8 cellular contexts compared by ENCODE assay signal in genomic region chr6:36769676-36770499, GRCh38.
DNase-seq lines count a peak whose midpoint lies in the region; ATAC-seq lines count a peak whose summit lies in the region.

No MANE protein-coding gene starts in this region.

- H3K9me3 Mint-ChIP-seq in activated T-cell treated with anti-CD3 and anti-CD28 coated beads, Interleukin-2, amount 50 U/mL, for 24 hours, result no peaks in the 10 kb centered on the region
- H3K9me3 Mint-ChIP-seq in stimulated activated naive CD8-positive, alpha-beta T cell treated with anti-CD3 and anti-CD28 coated beads, Interleukin-15, Interleukin-2, amounts not matched to agents 100 ng/mL and 50 ng/mL, for 24 hours, result no peaks in the 10 kb centered on the region

- peak; percentile 32 for ATAC-seq in T-helper 17 cell

- peaks cover 34% of the 10 kb centered on the region for H3K4me1 Mint-ChIP-seq in activated T-cell treated with anti-CD3 and anti-CD28 coated beads, Interleukin-2, amount 50 U/mL, for 24 hours (ENCODE audit: low read depth)
- peaks cover 38% of the 10 kb centered on the region for H3K4me1 Mint-ChIP-seq in T-helper 17 cell
- H3K4me1 Mint-ChIP-seq in stimulated activated naive CD8-positive, alpha-beta T cell treated with anti-CD3 and anti-CD28 coated beads, Interleukin-15, Interleukin-2, amounts not matched to agents 100 ng/mL and 50 ng/mL, for 24 hours (ENCODE audit: low read depth), result peaks cover 41% of the 10 kb centered on the region

- peak overlapping the region; percentile 92 for H3K27ac Mint-ChIP-seq in activated T-cell treated with anti-CD3 and anti-CD28 coated beads, Interleukin-2, amount 50 U/mL, for 24 hours
- peak overlapping the region; percentile 92 for H3K27ac Mint-ChIP-seq in T-helper 17 cell
- H3K27ac Mint-ChIP-seq in stimulated activated naive CD8-positive, alpha-beta T cell treated with anti-CD3 and anti-CD28 coated beads, Interleukin-15, Interleukin-2, amounts not matched to agents 100 ng/mL and 50 ng/mL, for 24 hours, result peak overlapping the region; percentile 60

- no peaks in the 10 kb centered on the region for H3K36me3 Mint-ChIP-seq in activated T-cell treated with anti-CD3 and anti-CD28 coated beads, Interleukin-2, amount 50 U/mL, for 24 hours (ENCODE audit: low read depth)
- no peaks in the 10 kb centered on the region for H3K36me3 Mint-ChIP-seq in T-helper 17 cell (ENCODE audit: low read depth)
- H3K36me3 Mint-ChIP-seq in stimulated activated naive CD8-positive, alpha-beta T cell treated with anti-CD3 and anti-CD28 coated beads, Interleukin-15, Interleukin-2, amounts not matched to agents 100 ng/mL and 50 ng/mL, for 24 hours (ENCODE audit: low read depth), result no peaks in the 10 kb centered on the region

- H3K4me3 Mint-ChIP-seq in activated T-cell treated with anti-CD3 and anti-CD28 coated beads, Interleukin-2, amount 50 U/mL, for 24 hours, result peak overlapping the region; percentile 58
- H3K4me3 Mint-ChIP-seq in T-helper 17 cell, result peak overlapping the region; percentile 79
- H3K4me3 Mint-ChIP-seq in stimulated activated naive CD8-positive, alpha-beta T cell treated with anti-CD3 and anti-CD28 coated beads, Interleukin-15, Interleukin-2, amounts not matched to agents 100 ng/mL and 50 ng/mL, for 24 hours, result peak overlapping the region; percentile 51

- no peaks in the 10 kb centered on the region for H3K9me3 ChIP-seq in T-helper 17 cell (ENCODE audit: control insufficient read depth, low read length, poor library complexity, severe bottlenecking)

- peak overlapping the region; percentile 63 for H3K27ac ChIP-seq in epithelial cell of prostate

- no peaks in the 10 kb centered on the region for H3K27me3 Mint-ChIP-seq in activated T-cell treated with anti-CD3 and anti-CD28 coated beads, Interleukin-2, amount 50 U/mL, for 24 hours
- H3K27me3 Mint-ChIP-seq in T-helper 17 cell, result no peaks in the 10 kb centered on the region
- H3K27me3 Mint-ChIP-seq in stimulated activated naive CD8-positive, alpha-beta T cell treated with anti-CD3 and anti-CD28 coated beads, Interleukin-15, Interleukin-2, amounts not matched to agents 100 ng/mL and 50 ng/mL, for 24 hours, result no peaks in the 10 kb centered on the region

- DNase-seq in activated T-cell treated with anti-CD3 and anti-CD28 coated beads, Interleukin-2, amount 50 U/mL, for 24 hours, result peak; percentile 57
- DNase-seq in activated T-cell treated with anti-CD3 and anti-CD28 coated beads for 4 hours (no peak), T-helper 17 cell (no peak), epithelial cell of prostate (ENCODE audit: low read depth, low spot score) (no peak), DMS 273 treated with DMSO at 0.1 percent for 48 hours (lab: John Stamatoyannopoulos, UW) (no peak), SIG-M5 (lab: John Stamatoyannopoulos, UW) (no peak), GM19240 (ENCODE audit: insufficient read length, low spot score) (no peak)
